Comparison of ENCODE assay signal across 31 cellular contexts in the genomic region with DNA sequence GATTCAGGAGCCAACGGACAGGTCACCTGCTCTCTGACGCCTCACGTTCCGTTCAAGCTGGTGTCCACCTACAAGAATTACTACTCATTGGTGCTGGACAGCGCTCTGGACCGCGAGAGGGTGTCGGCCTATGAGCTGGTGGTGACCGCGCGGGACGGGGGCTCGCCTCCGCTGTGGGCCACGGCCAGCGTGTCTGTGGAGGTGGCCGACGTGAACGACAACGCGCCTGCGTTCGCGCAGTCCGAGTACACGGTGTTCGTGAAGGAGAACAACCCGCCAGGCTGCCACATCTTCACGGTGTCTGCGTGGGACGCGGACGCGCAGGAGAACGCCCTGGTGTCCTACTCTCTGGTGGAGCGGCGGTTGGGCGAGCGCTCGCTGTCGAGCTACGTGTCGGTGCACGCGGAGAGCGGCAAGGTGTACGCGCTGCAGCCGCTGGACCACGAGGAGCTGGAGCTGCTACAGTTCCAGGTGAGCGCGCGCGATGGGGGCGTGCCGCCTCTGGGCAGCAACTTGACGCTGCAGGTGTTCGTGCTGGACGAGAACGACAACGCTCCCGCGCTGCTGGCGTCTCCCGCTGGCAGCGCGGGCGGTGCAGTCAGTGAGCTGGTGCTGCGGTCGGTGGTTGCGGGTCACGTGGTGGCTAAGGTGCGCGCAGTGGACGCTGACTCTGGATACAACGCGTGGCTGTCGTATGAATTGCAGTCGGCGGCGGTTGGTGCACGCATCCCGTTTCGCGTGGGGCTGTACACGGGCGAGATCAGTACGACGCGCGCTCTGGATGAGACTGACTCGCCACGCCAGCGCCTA. TPM values are rescaled to one million over a fixed set of nuclear protein-coding genes. Genes with fewer than 3 reads are reported as not detected.
"Had no signal": no experiment of that assay in that cellular context is flagged by ENCODE, and none has a peak within 500 bp of the region (broad histone marks: within the 10 kb centered on the region; RNA-seq: fewer than 3 reads in every experiment).

No MANE protein-coding gene starts in this region.

- H3K4me1 ChIP-seq: adrenal gland had no signal

- FAIRE-seq: bronchial epithelial cell, TTC549 had no signal

- H3K4me3 Mint-ChIP-seq: activated CD4-positive, alpha-beta T cell treated with anti-CD3 and anti-CD28 coated beads for 36 hours; activated CD8-positive, alpha-beta T cell treated with anti-CD3 and anti-CD28 coated beads for 36 hours; activated naive CD8-positive, alpha-beta T cell; activated T-cell treated with anti-CD3 and anti-CD28 coated beads, Interleukin-2, amount 50 U/mL, for 24 hours; activated T-helper 1 cell treated with anti-CD3 and anti-CD28 coated beads, Interleukin-12 subunit alpha, Interleukin-12 subunit beta, Interleukin-2, Interleukin-4 antibody, amounts not matched to agents 30 ng/mL and 10 ng/mL and 1 ng/mL, durations not matched to agents 14 hours and 24 hours and 36 hours had no signal

- H3K27ac ChIP-seq: adrenal gland had no signal

- H3K27me3 ChIP-seq: body of pancreas had no signal

- H3K4me1 Mint-ChIP-seq: activated CD4-positive, alpha-beta T cell treated with anti-CD3 and anti-CD28 coated beads for 36 hours had no signal

- H3K4me3 ChIP-seq: body of pancreas had no signal

- H3K36me3 ChIP-seq: adrenal gland had no signal

- H3K27ac Mint-ChIP-seq: activated CD4-positive, alpha-beta T cell treated with anti-CD3 and anti-CD28 coated beads for 36 hours; activated CD8-positive, alpha-beta T cell treated with anti-CD3 and anti-CD28 coated beads for 36 hours; activated naive CD8-positive, alpha-beta T cell; activated T-cell treated with anti-CD3 and anti-CD28 coated beads, Interleukin-2, amount 50 U/mL, for 24 hours; activated T-helper 1 cell treated with anti-CD3 and anti-CD28 coated beads, Interleukin-12 subunit alpha, Interleukin-12 subunit beta, Interleukin-2, Interleukin-4 antibody, amounts not matched to agents 30 ng/mL and 10 ng/mL and 1 ng/mL, durations not matched to agents 14 hours and 24 hours and 36 hours had no signal

- DNase-seq: activated CD4-positive, alpha-beta T cell treated with anti-CD3 and anti-CD28 coated beads for 36 hours; activated CD4-positive, alpha-beta T cell treated with anti-CD3 and anti-CD28 coated beads, Interleukin-2, amount 50 U/mL, for 1 hour; activated CD4-positive, CD25-positive, alpha-beta regulatory T cell; activated CD8-positive, alpha-beta memory T cell treated with anti-CD3 and anti-CD28 coated beads, Interleukin-2, amount 50 U/mL, for 4 hours; activated CD8-positive, alpha-beta T cell treated with anti-CD3 and anti-CD28 coated beads for 36 hours; activated effector memory CD4-positive, alpha-beta T cell treated with Interleukin-2 at 50 U/mL for 16 hours; activated naive CD4-positive, alpha-beta T cell treated with Interleukin-2 at 50 U/mL for 16 hours; activated T-cell treated with anti-CD3 and anti-CD28 coated beads, Interleukin-2, amount 50 U/mL, for 24 hours; adrenal gland; aorta; body of pancreas; central memory CD4-positive, alpha-beta T cell; Karpas-422; MM.1S; NCI-H1105; NCI-H1436; NCI-H1694 treated with DMSO at 0.1 percent for 48 hours; NCI-H2029 treated with DMSO at 0.1 percent for 48 hours; NCI-H345; NCI-H510A; NCI-H526 treated with DMSO at 0.1 percent for 48 hours; NCI-H82; SIG-M5; T-helper 2 cell; T1000 had no signal

- ATAC-seq: activated CD4-positive, alpha-beta T cell treated with anti-CD3 and anti-CD28 coated beads for 36 hours; activated CD8-positive, alpha-beta T cell treated with anti-CD3 and anti-CD28 coated beads for 36 hours; body of pancreas had no signal

RNA-seq across cellular contexts. Expression of gene PCDHA10, which starts 1.7 kb away (rescaled TPM):
- total RNA-seq: activated CD4-positive, alpha-beta T cell treated with anti-CD3 and anti-CD28 coated beads for 36 hours; activated CD8-positive, alpha-beta T cell treated with anti-CD3 and anti-CD28 coated beads for 36 hours; activated T-helper 1 cell treated with anti-CD3 and anti-CD28 coated beads, Interleukin-12 subunit alpha, Interleukin-12 subunit beta, Interleukin-2, Interleukin-4 antibody, amounts not matched to agents 30 ng/mL and 10 ng/mL and 1 ng/mL, durations not matched to agents 14 hours and 24 hours and 36 hours; OCI-LY7; RPMI7951 had no signal

RNA-seq across cellular contexts. Expression of gene PCDHA9, which starts 9.2 kb away (rescaled TPM):
- total RNA-seq: activated CD4-positive, alpha-beta T cell treated with anti-CD3 and anti-CD28 coated beads for 36 hours; activated CD8-positive, alpha-beta T cell treated with anti-CD3 and anti-CD28 coated beads for 36 hours; activated T-helper 1 cell treated with anti-CD3 and anti-CD28 coated beads, Interleukin-12 subunit alpha, Interleukin-12 subunit beta, Interleukin-2, Interleukin-4 antibody, amounts not matched to agents 30 ng/mL and 10 ng/mL and 1 ng/mL, durations not matched to agents 14 hours and 24 hours and 36 hours; OCI-LY7; RPMI7951 had no signal
- polyA plus RNA-seq: adrenal gland, aorta had no signal

RNA-seq across cellular contexts. Expression of gene PCDHA11, which starts 11.4 kb away (rescaled TPM):
- total RNA-seq: activated CD4-positive, alpha-beta T cell treated with anti-CD3 and anti-CD28 coated beads for 36 hours; activated CD8-positive, alpha-beta T cell treated with anti-CD3 and anti-CD28 coated beads for 36 hours; activated T-helper 1 cell treated with anti-CD3 and anti-CD28 coated beads, Interleukin-12 subunit alpha, Interleukin-12 subunit beta, Interleukin-2, Interleukin-4 antibody, amounts not matched to agents 30 ng/mL and 10 ng/mL and 1 ng/mL, durations not matched to agents 14 hours and 24 hours and 36 hours; OCI-LY7; RPMI7951 had no signal
- polyA plus RNA-seq: aorta had no signal

RNA-seq across cellular contexts. Expression of gene PCDHA8, which starts 16.4 kb away (rescaled TPM):
- total RNA-seq: activated CD4-positive, alpha-beta T cell treated with anti-CD3 and anti-CD28 coated beads for 36 hours; activated CD8-positive, alpha-beta T cell treated with anti-CD3 and anti-CD28 coated beads for 36 hours; activated T-helper 1 cell treated with anti-CD3 and anti-CD28 coated beads, Interleukin-12 subunit alpha, Interleukin-12 subunit beta, Interleukin-2, Interleukin-4 antibody, amounts not matched to agents 30 ng/mL and 10 ng/mL and 1 ng/mL, durations not matched to agents 14 hours and 24 hours and 36 hours; bronchial epithelial cell; OCI-LY7 had no signal
- polyA plus RNA-seq: aorta had no signal

RNA-seq across cellular contexts. Expression of gene PCDHA12, which starts 17.7 kb away (rescaled TPM):
- total RNA-seq: activated CD4-positive, alpha-beta T cell treated with anti-CD3 and anti-CD28 coated beads for 36 hours; activated CD8-positive, alpha-beta T cell treated with anti-CD3 and anti-CD28 coated beads for 36 hours; activated T-helper 1 cell treated with anti-CD3 and anti-CD28 coated beads, Interleukin-12 subunit alpha, Interleukin-12 subunit beta, Interleukin-2, Interleukin-4 antibody, amounts not matched to agents 30 ng/mL and 10 ng/mL and 1 ng/mL, durations not matched to agents 14 hours and 24 hours and 36 hours; OCI-LY7; RPMI7951 had no signal
